ENCODE assay signal across 8 cellular contexts in the genomic region with DNA sequence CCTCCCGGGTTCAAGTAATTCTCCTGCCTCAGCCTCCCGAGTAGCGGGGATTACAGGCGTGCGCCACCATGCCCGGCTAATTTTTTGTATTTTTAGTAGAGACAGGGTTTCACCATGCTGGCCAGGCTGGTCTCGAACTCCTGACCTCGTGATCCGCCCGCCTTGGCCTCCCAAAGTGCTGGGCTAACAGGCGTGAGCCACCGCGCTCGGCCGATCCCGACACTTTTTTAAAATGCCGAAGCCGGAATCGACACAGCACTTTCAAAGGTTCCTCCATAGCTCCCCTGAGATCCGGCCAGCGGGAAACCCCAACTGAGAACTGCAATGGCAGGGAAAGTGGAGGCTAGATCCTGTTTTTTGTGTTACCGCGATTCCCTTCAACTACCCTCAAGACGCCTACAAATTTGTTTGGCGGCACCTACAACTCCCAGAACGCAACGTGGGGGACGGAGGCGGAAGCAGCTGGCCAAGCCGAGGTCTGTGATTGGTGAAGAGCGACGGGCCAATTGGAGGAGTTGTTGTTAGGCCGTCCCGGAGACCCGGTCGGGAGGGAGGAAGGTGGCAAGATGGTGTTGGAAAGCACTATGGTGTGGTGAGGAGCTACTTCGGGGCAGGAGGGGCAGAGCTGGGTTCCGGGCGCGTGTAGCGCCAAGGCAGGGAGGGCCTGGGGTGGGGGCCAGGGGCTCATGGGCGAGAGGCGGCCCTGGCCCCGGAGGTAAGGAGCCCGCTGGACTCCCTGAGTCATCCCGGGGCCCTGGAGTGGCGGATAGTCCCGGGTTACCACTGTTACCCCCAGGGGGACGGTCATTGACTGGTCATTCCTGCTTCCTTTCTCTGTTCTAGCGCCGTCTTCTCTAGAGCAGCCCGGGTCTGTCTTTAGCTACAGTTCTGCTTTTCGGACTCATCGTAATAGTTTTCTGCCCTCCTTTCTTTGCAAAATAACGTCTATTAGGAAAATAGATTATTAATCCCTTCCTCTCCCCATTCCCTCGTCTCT. TPM values are rescaled to one million over a fixed set of nuclear protein-coding genes. Genes with fewer than 3 reads are reported as not detected.
DNase-seq lines count a peak whose midpoint lies in the region; ATAC-seq, FAIRE-seq and TF ChIP-seq lines count a peak whose summit lies in the region.

PSMD4 (plus strand) TSS at position 518 of the 997 bp plus-strand sequence; CDS start at position 567, 49 bp downstream.

- H3K4me1 ChIP-seq in right atrium auricular region, result peaks cover 0 to 12% of the 10 kb centered on the region in 2 donors
- peaks cover 35% of the 10 kb centered on the region for H3K4me1 ChIP-seq in psoas muscle

- H3K9me3 ChIP-seq in right atrium auricular region (no peaks in the 10 kb centered on the region), psoas muscle (no peaks in the 10 kb centered on the region)

- DNase-seq in NCI-H187 (lab: John Stamatoyannopoulos, UW) (peak; percentile 99), T-helper 2 cell (peak; percentile 72 to 98 (median 90)), right atrium auricular region (ENCODE audit: low spot score) (peak; percentile 97), psoas muscle (peak; percentile 93 to 97), urothelium cell line (ENCODE audit: low spot score) (peak; percentile 100)

- TF ChIP-seq CTCF in right atrium auricular region (IDR thresholded peaks at IDR 0.05), result no peak
- no peak for TF ChIP-seq CTCF in psoas muscle (IDR thresholded peaks at IDR 0.05)

- H3K4me3 ChIP-seq in right atrium auricular region (peak within 1 kb of the TSS; percentile 84 to 96), psoas muscle (peak within 1 kb of the TSS; percentile 100)

- WGBS in psoas muscle, 3 donors, result 7 to 8% (median 8%) methylated on average over 54 to 56 of the region's 56 CpGs

- ATAC-seq in HG02885 (IDR thresholded peaks at IDR 0.05; ENCODE audit: poor library complexity, unreplicated experiment), result peak; percentile 93
- peak; percentile 96 to 99 (median 98) for ATAC-seq in psoas muscle

- intact Hi-C loops in psoas muscle (cut with DNase I), result no loop called here

- TF ChIP-seq POLR2A in GM15510 (IDR thresholded peaks at IDR 0.05; ENCODE audit: borderline replicate concordance, extremely low read depth, insufficient read length), result peak; percentile 92

- no peaks in the 10 kb centered on the region for H3K27me3 ChIP-seq in right atrium auricular region
- no peaks in the 10 kb centered on the region for H3K27me3 ChIP-seq in psoas muscle (ENCODE audit: insufficient read depth in 3 of 3, low read length in 2 of 3)

- peak within 1 kb of the TSS; percentile 69 for H3K27ac ChIP-seq in angular gyrus (ENCODE audit: low read depth, low read length)
- H3K27ac ChIP-seq in right atrium auricular region, result peak within 1 kb of the TSS; percentile 91
- H3K27ac ChIP-seq in psoas muscle, result peak within 1 kb of the TSS; percentile 98

- peak; percentile 90 for FAIRE-seq in urothelium cell line (lab: Jason Lieb, UNC)

- H3K36me3 ChIP-seq in right atrium auricular region, result peaks cover 3% of the 10 kb centered on the region
- H3K36me3 ChIP-seq in psoas muscle (ENCODE audit: insufficient read depth in 1 of 2, low read depth in 1 of 2), result peaks cover 0 to 5% of the 10 kb centered on the region in 2 donors

RNA-seq across cellular contexts. Expression of gene PSMD4, which starts in this region (rescaled TPM):
- 100 to 1,000 TPM; 109 to 157 TPM for total RNA-seq in right atrium auricular region
- 100 to 1,000 TPM; 208 to 313 (median 240) TPM for total RNA-seq in psoas muscle
- polyA plus RNA-seq in psoas muscle, result 100 to 1,000 TPM; 298 to 486 (median 334) TPM

Comparison
In these comparisons a context has a peak if more than half of its experiments do, and no peak if none do; other contexts are left out.
1. Peak in every context shown above with its lines: DNase-seq, ATAC-seq, H3K4me3 ChIP-seq and H3K27ac ChIP-seq.